In the genomic region with DNA sequence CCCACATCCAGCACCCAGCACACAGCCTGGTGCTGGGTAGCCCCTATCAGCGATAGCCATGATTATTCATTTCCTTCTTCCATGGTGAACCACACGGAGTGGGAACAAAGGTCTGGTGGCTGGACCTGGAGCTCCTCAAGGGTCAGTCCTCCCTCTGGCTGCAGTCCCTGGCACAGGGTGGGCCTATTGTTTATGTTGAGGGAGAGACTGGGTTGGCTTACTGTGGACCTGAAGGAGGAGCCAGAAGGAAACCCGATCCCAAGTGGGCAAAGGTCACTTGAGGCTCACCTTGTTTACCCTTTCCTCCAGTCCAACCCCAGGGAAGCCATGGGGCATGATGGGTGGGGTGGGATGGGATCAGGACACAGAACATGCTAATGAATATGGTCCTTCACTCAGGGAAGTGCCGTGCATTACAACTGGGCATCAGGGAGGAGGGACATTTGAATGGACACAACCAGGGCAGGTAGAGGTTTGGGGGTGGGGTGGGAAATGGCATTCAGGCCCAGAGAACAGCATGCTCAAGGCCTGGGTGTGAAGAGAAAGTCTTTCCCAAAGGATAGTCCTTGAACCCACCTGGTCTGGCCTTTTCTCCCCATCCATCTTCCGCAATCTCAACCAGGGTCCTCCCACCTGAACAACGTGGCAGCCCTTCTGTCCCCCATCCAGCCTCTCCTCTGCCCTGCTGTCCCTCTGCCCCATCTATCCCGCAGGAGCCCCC, we compare ENCODE assay signal across 1 cellular context.
TF ChIP-seq lines count a peak whose summit lies in the region.

No MANE protein-coding gene starts in this region.

TF ChIP-seq in GM12878, 131 proteins besides CTCF, POLR2A, EP300 and RAD21:
- no peak for TF ChIP-seq IKZF1 (conservative IDR thresholded peaks at IDR 0.05)
- TF ChIP-seq, protein P1, sequence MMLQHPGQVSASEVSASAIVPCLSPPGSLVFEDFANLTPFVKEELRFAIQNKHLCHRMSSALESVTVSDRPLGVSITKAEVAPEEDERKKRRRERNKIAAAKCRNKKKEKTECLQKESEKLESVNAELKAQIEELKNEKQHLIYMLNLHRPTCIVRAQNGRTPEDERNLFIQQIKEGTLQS (IDR thresholded peaks at IDR 0.05; ENCODE audit: borderline replicate concordance, extremely low read depth, low read depth, low read length), result no peak
- no peak for TF ChIP-seq YY1 (IDR thresholded peaks at IDR 0.05; ENCODE audit: low read depth, low read length)
- TF ChIP-seq, protein P2, sequence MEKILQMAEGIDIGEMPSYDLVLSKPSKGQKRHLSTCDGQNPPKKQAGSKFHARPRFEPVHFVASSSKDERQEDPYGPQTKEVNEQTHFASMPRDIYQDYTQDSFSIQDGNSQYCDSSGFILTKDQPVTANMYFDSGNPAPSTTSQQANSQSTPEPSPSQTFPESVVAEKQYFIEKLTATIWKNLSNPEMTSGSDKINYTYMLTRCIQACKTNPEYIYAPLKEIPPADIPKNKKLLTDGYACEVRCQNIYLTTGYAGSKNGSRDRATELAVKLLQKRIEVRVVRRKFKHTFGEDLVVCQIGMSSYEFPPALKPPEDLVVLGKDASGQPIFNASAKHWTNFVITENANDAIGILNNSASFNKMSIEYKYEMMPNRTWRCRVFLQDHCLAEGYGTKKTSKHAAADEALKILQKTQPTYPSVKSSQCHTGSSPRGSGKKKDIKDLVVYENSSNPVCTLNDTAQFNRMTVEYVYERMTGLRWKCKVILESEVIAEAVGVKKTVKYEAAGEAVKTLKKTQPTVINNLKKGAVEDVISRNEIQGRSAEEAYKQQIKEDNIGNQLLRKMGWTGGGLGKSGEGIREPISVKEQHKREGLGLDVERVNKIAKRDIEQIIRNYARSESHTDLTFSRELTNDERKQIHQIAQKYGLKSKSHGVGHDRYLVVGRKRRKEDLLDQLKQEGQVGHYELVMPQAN (conservative IDR thresholded peaks at IDR 0.05), result no peak
- no peak for TF ChIP-seq RAD51 (IDR thresholded peaks at IDR 0.05)
- TF ChIP-seq ZSCAN29 (IDR thresholded peaks at IDR 0.05), result no peak
- no peak for TF ChIP-seq NR2C2 (IDR thresholded peaks at IDR 0.05; ENCODE audit: borderline replicate concordance, control insufficient read depth, insufficient read length, low read depth)
- TF ChIP-seq, protein P3, sequence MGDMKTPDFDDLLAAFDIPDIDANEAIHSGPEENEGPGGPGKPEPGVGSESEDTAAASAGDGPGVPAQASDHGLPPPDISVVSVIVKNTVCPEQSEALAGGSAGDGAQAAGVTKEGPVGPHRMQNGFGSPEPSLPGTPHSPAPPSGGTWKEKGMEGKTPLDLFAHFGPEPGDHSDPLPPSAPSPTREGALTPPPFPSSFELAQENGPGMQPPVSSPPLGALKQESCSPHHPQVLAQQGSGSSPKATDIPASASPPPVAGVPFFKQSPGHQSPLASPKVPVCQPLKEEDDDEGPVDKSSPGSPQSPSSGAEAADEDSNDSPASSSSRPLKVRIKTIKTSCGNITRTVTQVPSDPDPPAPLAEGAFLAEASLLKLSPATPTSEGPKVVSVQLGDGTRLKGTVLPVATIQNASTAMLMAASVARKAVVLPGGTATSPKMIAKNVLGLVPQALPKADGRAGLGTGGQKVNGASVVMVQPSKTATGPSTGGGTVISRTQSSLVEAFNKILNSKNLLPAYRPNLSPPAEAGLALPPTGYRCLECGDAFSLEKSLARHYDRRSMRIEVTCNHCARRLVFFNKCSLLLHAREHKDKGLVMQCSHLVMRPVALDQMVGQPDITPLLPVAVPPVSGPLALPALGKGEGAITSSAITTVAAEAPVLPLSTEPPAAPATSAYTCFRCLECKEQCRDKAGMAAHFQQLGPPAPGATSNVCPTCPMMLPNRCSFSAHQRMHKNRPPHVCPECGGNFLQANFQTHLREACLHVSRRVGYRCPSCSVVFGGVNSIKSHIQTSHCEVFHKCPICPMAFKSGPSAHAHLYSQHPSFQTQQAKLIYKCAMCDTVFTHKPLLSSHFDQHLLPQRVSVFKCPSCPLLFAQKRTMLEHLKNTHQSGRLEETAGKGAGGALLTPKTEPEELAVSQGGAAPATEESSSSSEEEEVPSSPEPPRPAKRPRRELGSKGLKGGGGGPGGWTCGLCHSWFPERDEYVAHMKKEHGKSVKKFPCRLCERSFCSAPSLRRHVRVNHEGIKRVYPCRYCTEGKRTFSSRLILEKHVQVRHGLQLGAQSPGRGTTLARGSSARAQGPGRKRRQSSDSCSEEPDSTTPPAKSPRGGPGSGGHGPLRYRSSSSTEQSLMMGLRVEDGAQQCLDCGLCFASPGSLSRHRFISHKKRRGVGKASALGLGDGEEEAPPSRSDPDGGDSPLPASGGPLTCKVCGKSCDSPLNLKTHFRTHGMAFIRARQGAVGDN (IDR thresholded peaks at IDR 0.05), result no peak
